28 cellular contexts compared by ENCODE assay signal in the genomic region with DNA sequence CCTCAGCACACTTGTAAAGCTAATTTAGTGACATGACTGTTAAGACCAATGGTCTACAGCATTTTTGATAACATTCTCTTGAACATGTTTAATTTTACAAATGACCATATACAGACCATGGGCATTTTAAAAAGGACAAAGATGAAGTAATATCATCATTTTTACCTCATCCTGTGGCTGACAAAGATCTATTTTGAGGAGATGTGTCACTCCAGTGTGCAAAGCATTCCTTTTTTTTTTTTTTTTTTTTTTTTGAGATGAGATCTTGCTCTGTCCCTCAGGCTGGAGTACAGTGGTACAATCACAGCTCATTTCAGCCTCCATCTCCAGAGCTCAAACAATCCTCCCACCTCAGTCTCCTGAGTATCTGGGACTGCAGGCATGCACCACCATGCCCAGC.
DNase-seq lines count a peak whose midpoint lies in the region; ATAC-seq, FAIRE-seq and TF ChIP-seq lines count a peak whose summit lies in the region.
"Had no signal": no experiment of that assay in that cellular context is flagged by ENCODE, and none has a peak within 500 bp of the region (broad histone marks: within the 10 kb centered on the region; RNA-seq: fewer than 3 reads in every experiment).

No MANE protein-coding gene starts in this region.

- no peaks in the 10 kb centered on the region for H3K27me3 ChIP-seq in brain microvascular endothelial cell (replicated peaks)
- H3K27me3 ChIP-seq: esophagus squamous epithelium, ovary, Peyer's patch had no signal

- TF ChIP-seq CTCF in AG10803 (conservative IDR thresholded peaks at IDR 0.05; ENCODE audit: low read length) (no peak), brain microvascular endothelial cell (IDR thresholded peaks at IDR 0.05; ENCODE audit: low read depth, low read length, missing control alignments) (no peak)

- FAIRE-seq in HTR-8/SVneo (lab: Jason Lieb, UNC) = no peak
- FAIRE-seq: GM12878, keratinocyte had no signal

- peak; percentile 38 for DNase-seq in AG10803 (ENCODE audit: low read depth)
- DNase-seq in HCEC 1CT = peak; percentile 65
- no peak for DNase-seq in brain microvascular endothelial cell
- DNase-seq in kidney tubule cell (ENCODE audit: low spot score) = peak; percentile 70
- no peak for DNase-seq in HTR-8/SVneo (ENCODE audit: insufficient read length, low spot score)
- no peak for DNase-seq in NCI-H1092 treated with DMSO at 0.1 percent for 48 hours (lab: John Stamatoyannopoulos, UW)
- DNase-seq: activated CD4-positive, alpha-beta memory T cell treated with anti-CD3 and anti-CD28 coated beads, Interleukin-2, amount 10 ng/mL, durations not matched to agents 7 days and 5 days; activated CD4-positive, CD25-positive, alpha-beta regulatory T cell treated with anti-CD3 and anti-CD28 coated beads, Interleukin-2, amount 50 U/mL, for 72 hours; activated CD8-positive, alpha-beta memory T cell treated with anti-CD3 and anti-CD28 coated beads, Interleukin-2, amount 50 U/mL, for 48 hours; anterior cingulate cortex; central memory CD4-positive, alpha-beta T cell; DND-41; esophagus squamous epithelium; glutamatergic neuron; NCI-H1092; NCI-H187 treated with DMSO at 0.1 percent for 48 hours; NCI-H2227 treated with DMSO at 0.1 percent for 48 hours; NCI-H69; ovary; Peyer's patch; retina; spleen; T-helper 1 cell had no signal

- H3K36me3 ChIP-seq in brain microvascular endothelial cell (replicated peaks) = no peaks in the 10 kb centered on the region
- H3K36me3 ChIP-seq: esophagus squamous epithelium, ovary, Peyer's patch, spleen had no signal

- H3K4me3 ChIP-seq in AG10803 (ENCODE audit: low read length) = no peak overlapping the region
- H3K4me3 ChIP-seq in brain microvascular endothelial cell (ENCODE audit: low read depth, low read length) = no peak overlapping the region
- H3K4me3 ChIP-seq: esophagus squamous epithelium, GM12878, ovary, Peyer's patch, spleen had no signal

- in situ Hi-C loops in brain microvascular endothelial cell (cut with HindIII; ENCODE audit: low pct_ligation_motif_present, low sequenced_read_pairs) = no loop called here

- no peak for ATAC-seq in HG02763 (IDR thresholded peaks at IDR 0.05; ENCODE audit: unreplicated experiment)
- ATAC-seq in HG02588 (IDR thresholded peaks at IDR 0.05; ENCODE audit: unreplicated experiment) = no peak
- ATAC-seq: GM12878 had no signal

- peak overlapping the region; percentile 95 for H3K27ac ChIP-seq in brain microvascular endothelial cell
- H3K27ac ChIP-seq: esophagus squamous epithelium, HL-60, ovary, spleen had no signal

Comparison
In these comparisons a context has a peak if more than half of its experiments do, and no peak if none do; other contexts are left out.
1. DNase-seq: peak in AG10803 (single experiment), HCEC 1CT (single experiment) and kidney tubule cell (single experiment); none in brain microvascular endothelial cell (single experiment), HTR-8/SVneo (single experiment) and NCI-H1092 treated with DMSO at 0.1 percent for 48 hours (single experiment).